In genomic region chr10:76864913-76865312, GRCh38 we compare ENCODE assay signal across 34 cellular contexts.
"Had no signal": no experiment of that assay in that cellular context is flagged by ENCODE, and none has a peak within 500 bp of the region (broad histone marks: within the 10 kb centered on the region; RNA-seq: fewer than 3 reads in every experiment).

No MANE protein-coding gene starts in this region.

- H3K27me3 ChIP-seq: MG63 had no signal

- H3K36me3 ChIP-seq: MG63 had no signal

- H3K4me3 ChIP-seq: MG63 had no signal

- H3K9me3 ChIP-seq: MG63 had no signal

- DNase-seq: Karpas-422, Kasumi-1, MG63, MM.1S, MV-4-11, NCI-H1048, NCI-H1092, NCI-H1092 treated with DMSO at 0.1 percent for 48 hours, NCI-H1105, NCI-H1105 treated with DMSO at 0.1 percent for 48 hours, NCI-H1417, NCI-H1417 treated with DMSO at 0.1 percent for 48 hours, NCI-H1436, NCI-H1436 treated with DMSO at 0.1 percent for 48 hours, NCI-H146, NCI-H1694, NCI-H1694 treated with DMSO at 0.1 percent for 48 hours, NCI-H187, NCI-H187 treated with DMSO at 0.1 percent for 48 hours, NCI-H1930, NCI-H2029, NCI-H2029 treated with DMSO at 0.1 percent for 48 hours, NCI-H2081, NCI-H2081 treated with DMSO at 0.1 percent for 48 hours, NCI-H2107, NCI-H2171, NCI-H2171 treated with DMSO at 0.1 percent for 48 hours, NCI-H2227 treated with DMSO at 0.1 percent for 48 hours, NCI-H226, NCI-H345, NCI-H446, NCI-H446 treated with DMSO at 0.1 percent for 48 hours, NCI-H510A, NCI-H510A treated with DMSO at 0.1 percent for 48 hours had no signal
